ENCODE assay signal across 10 cellular contexts in the genomic region with DNA sequence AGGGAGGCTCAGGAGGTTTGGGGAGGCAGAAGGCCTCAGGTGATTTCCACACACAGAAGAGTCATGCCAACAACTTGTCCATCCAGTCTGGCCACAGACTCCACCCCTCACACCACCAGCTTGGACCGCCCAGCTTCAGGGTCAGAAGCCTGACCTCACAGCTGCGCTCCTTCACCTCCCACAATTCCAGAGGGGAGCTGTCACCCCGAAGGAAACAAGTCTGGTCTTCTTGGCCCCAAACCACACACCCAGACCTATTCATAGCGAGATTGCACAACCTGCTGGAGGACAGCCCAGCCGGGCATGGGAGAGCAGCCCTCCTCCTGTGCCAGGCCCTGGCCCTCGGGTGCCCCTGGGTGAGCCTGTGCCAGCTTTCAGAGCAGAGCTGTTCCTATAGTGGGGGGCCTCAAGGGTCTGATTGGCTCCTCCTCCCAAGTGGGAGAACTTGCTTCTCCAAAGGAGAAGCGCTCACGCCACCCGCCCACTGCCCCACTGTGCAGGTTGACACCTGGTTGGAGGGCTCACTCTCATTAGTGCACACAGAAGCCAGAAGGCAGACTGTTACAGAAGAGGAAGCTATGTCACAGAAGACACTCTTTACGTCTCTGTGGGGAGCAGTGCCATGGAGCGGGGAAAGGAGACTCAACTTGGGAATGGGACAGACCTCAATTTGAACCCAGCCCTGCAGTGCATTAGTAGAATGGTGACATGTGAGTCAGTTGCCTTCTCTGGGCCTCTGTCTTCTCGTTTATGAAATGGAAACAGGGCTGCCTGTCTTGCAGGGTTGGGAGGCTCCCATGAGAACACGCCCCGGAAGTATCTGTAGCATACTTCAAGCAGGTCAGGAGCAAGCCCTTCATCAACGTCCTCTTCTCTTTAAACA.
A peak's percentile ranks its signal among the peaks of the same experiment; 100 is the strongest.
DNase-seq lines count a peak whose midpoint lies in the region; ATAC-seq and TF ChIP-seq lines count a peak whose summit lies in the region.
"Had no signal": no experiment of that assay in that cellular context is flagged by ENCODE, and none has a peak within 500 bp of the region (broad histone marks: within the 10 kb centered on the region; RNA-seq: fewer than 3 reads in every experiment).

No MANE protein-coding gene starts in this region.

- no peak overlapping the region for H2AFZ ChIP-seq in neuronal stem cell (ENCODE audit: low read length)

- no peak overlapping the region for H3K4me3 ChIP-seq in AG10803 (ENCODE audit: low read length)
- no peak overlapping the region for H3K4me3 ChIP-seq in neuronal stem cell (ENCODE audit: low read length in 2 of 2)

- H3K4me2 ChIP-seq in neuronal stem cell (ENCODE audit: insufficient read depth, low read length, poor library complexity, severe bottlenecking): no peak overlapping the region

- no peaks in the 10 kb centered on the region for H3K79me1 ChIP-seq in neuronal stem cell (ENCODE audit: low read depth, low read length)

- peak overlapping the region; percentile 67 for H2BK5ac ChIP-seq in neuronal stem cell (ENCODE audit: low read length)

- H4K91ac ChIP-seq in neuronal stem cell (ENCODE audit: low read depth, low read length, poor library complexity): no peak overlapping the region

- H3K27ac ChIP-seq in neuronal stem cell (replicated peaks; ENCODE audit: low read length): no peak overlapping the region

- TF ChIP-seq CTCF in AG10803 (conservative IDR thresholded peaks at IDR 0.05; ENCODE audit: low read length): no peak

- no CpG with 5 or more reads among the region's 15 CpGs for WGBS in neuronal stem cell (ENCODE audit: extremely low coverage in 2 of 2, insufficient read length in 2 of 2, insufficient replicate concordance in 1 of 2), 2 donors

- H3K4me1 ChIP-seq in neuronal stem cell (ENCODE audit: control insufficient read depth in 2 of 2, insufficient read depth in 1 of 2, low read depth in 1 of 2, low read length in 2 of 2): peaks cover 0 to 15% of the 10 kb centered on the region in 2 donors

- DNase-seq in AG10803 (ENCODE audit: low read depth) (peak; percentile 84), NCI-H2196 (lab: John Stamatoyannopoulos, UW; ENCODE audit: unreplicated experiment) (peak; percentile 93), neuronal stem cell (ENCODE audit: low spot score) (no peak), NCI-H146 (lab: John Stamatoyannopoulos, UW) (no peak), NCI-H2171 (lab: John Stamatoyannopoulos, UW) (no peak)
- DNase-seq: activated CD4-positive, alpha-beta T cell treated with anti-CD3 and anti-CD28 coated beads, Interleukin-2, amount 50 U/mL, for 48 hours; DND-41 had no signal

- H3K9ac ChIP-seq in neuronal stem cell (ENCODE audit: low read depth, low read length, poor library complexity): no peak overlapping the region

- H3K14ac ChIP-seq in neuronal stem cell (ENCODE audit: low read length): peak overlapping the region; percentile 2

- peaks cover 0 to 3% of the 10 kb centered on the region in 2 donors for H3K36me3 ChIP-seq in neuronal stem cell (replicated peaks in 1 of 2; ENCODE audit: control insufficient read depth in 2 of 2, insufficient read depth in 2 of 2, low read length in 2 of 2)

- ATAC-seq in esophagus mucosa (peak; percentile 96), GM21526 (IDR thresholded peaks at IDR 0.05; ENCODE audit: low FRiP score, unreplicated experiment) (no peak), HG02852 (IDR thresholded peaks at IDR 0.05; ENCODE audit: unreplicated experiment) (no peak)

- peak overlapping the region; percentile 77 for H3K23ac ChIP-seq in neuronal stem cell (ENCODE audit: low read depth, low read length, poor library complexity)

- H2BK15ac ChIP-seq in neuronal stem cell (ENCODE audit: low read length): no peak overlapping the region

- H2BK12ac ChIP-seq in neuronal stem cell (ENCODE audit: low read length): no peak overlapping the region

- H3K18ac ChIP-seq in neuronal stem cell (ENCODE audit: low read length): peak overlapping the region; percentile 48

- H4K8ac ChIP-seq in neuronal stem cell (ENCODE audit: low read depth, low read length): no peak overlapping the region

- H2BK120ac ChIP-seq in neuronal stem cell (ENCODE audit: low read depth, low read length): no peak overlapping the region

- no peaks in the 10 kb centered on the region for H3K9me3 ChIP-seq in neuronal stem cell (replicated peaks in 1 of 2; ENCODE audit: control insufficient read depth in 2 of 2, insufficient read depth in 1 of 2, low read depth in 1 of 2, low read length in 2 of 2)

- no peak overlapping the region for H3K4ac ChIP-seq in neuronal stem cell (ENCODE audit: low read length)

- peak overlapping the region; percentile 27 for H2AK5ac ChIP-seq in neuronal stem cell (ENCODE audit: low read depth, low read length)

- H3K27me3 ChIP-seq in neuronal stem cell (ENCODE audit: control insufficient read depth in 3 of 3, insufficient read depth in 3 of 3, low read depth in 1 of 3, low read length in 3 of 3): no peaks in the 10 kb centered on the region

Comparison
In these comparisons a context has a peak if more than half of its experiments do, and no peak if none do; other contexts are left out.
1. DNase-seq: peak in AG10803 (single experiment) and NCI-H2196 (single experiment); none in neuronal stem cell (single experiment), NCI-H146 (single experiment) and NCI-H2171 (single experiment).